Comparison of ENCODE assay signal across 1 cellular context in genomic region chr10:72097448-72098300, GRCh38.
TF ChIP-seq lines count a peak whose summit lies in the region.

No MANE protein-coding gene starts in this region.

TF ChIP-seq in HEK293, 187 proteins besides CTCF, POLR2A, EP300 and RAD21 (continued from another document and continues in another):
- TF ChIP-seq ZNF704 (tag by site-specific recombination; IDR thresholded peaks at IDR 0.05) (no peak), ZXDB (tag by site-specific recombination; IDR thresholded peaks at IDR 0.05) (peak; percentile 94), ZNF785 (tag by site-specific recombination; IDR thresholded peaks at IDR 0.05) (no peak), ZBTB6 (tag by site-specific recombination; IDR thresholded peaks at IDR 0.05) (0 out of 2 replicates have a peak, but pooled peaks have one; percentile 14), ZNF114 (tag by site-specific recombination; IDR thresholded peaks at IDR 0.05) (no peak), PRDM2 (tag by site-specific recombination; IDR thresholded peaks at IDR 0.05; ENCODE audit: borderline replicate concordance) (no peak), TRIM28 (IDR thresholded peaks at IDR 0.05; ENCODE audit: borderline replicate concordance, low read length) (peak; percentile 86; the same call in 1 of the 2 replicates), BCL6B (tag by site-specific recombination; IDR thresholded peaks at IDR 0.05) (no peak), OVOL3 (tag by site-specific recombination; IDR thresholded peaks at IDR 0.05) (peak; percentile 82; the same call in 1 of the 2 replicates), ZNF37A (tag by site-specific recombination; IDR thresholded peaks at IDR 0.05) (no peak), ZNF26 (tag by site-specific recombination; IDR thresholded peaks at IDR 0.05) (no peak), ZNF518A (tag by site-specific recombination; conservative IDR thresholded peaks at IDR 0.05; ENCODE audit: low read depth) (peak; percentile 35; the same call in 1 of the 2 replicates), PRDM4 (tag by site-specific recombination; IDR thresholded peaks at IDR 0.05) (peak; percentile 81), SP3 (tag by site-specific recombination; IDR thresholded peaks at IDR 0.05) (peak; percentile 50; the same call in 1 of the 2 replicates), AEBP2 (tag by site-specific recombination; IDR thresholded peaks at IDR 0.05; ENCODE audit: borderline replicate concordance) (no peak), ZBTB17 (tag by site-specific recombination; IDR thresholded peaks at IDR 0.05) (peak; percentile 55; the same call in 1 of the 2 replicates), ELK4 (IDR thresholded peaks at IDR 0.05; ENCODE audit: borderline replicate concordance, low read depth, low read length) (no peak), ATF2 (tag by site-specific recombination; IDR thresholded peaks at IDR 0.05; ENCODE audit: low read depth) (no peak; the same call in none of the 2 replicates), ZNF629 (tag by site-specific recombination; IDR thresholded peaks at IDR 0.05) (peak; percentile 100), ZEB2 (tag by site-specific recombination; IDR thresholded peaks at IDR 0.05) (peak; percentile 97), GFI1B (tag by site-specific recombination; IDR thresholded peaks at IDR 0.05) (peak; percentile 73; the same call in 1 of the 2 replicates), ZBTB1 (tag by site-specific recombination; IDR thresholded peaks at IDR 0.05) (peak; percentile 67; the same call in 1 of the 2 replicates), ZNF266 (tag by site-specific recombination; IDR thresholded peaks at IDR 0.05; ENCODE audit: low read depth) (no peak), ZNF416 (tag by site-specific recombination; IDR thresholded peaks at IDR 0.05) (no peak), ZNF544 (tag by site-specific recombination; IDR thresholded peaks at IDR 0.05) (no peak), ZNF350 (tag by site-specific recombination; IDR thresholded peaks at IDR 0.05) (no peak), ZNF510 (tag by site-specific recombination; IDR thresholded peaks at IDR 0.05; ENCODE audit: insufficient replicate concordance) (no peak)
